In the genomic region with DNA sequence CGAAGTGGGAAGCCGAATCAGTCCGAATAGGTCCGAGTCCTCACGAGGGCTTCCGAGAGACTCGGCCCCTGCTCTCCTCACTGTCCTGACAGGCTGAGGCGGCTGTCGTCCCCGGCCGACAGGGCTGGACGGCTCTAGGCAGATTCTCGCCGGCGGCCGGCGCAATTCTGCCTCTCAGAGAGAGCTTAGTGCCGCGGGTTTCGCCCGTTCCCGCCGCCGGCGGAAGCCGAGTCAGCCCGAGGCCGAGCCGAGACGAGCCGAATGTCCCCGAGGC, we compare ENCODE assay signal across 8 cellular contexts. TPM values are rescaled to one million over a fixed set of nuclear protein-coding genes. Genes with fewer than 3 reads are reported as not detected.
DNase-seq lines count a peak whose midpoint lies in the region; ATAC-seq and TF ChIP-seq lines count a peak whose summit lies in the region.

No MANE protein-coding gene starts in this region.

- peaks cover 52% of the 10 kb centered on the region for H3K4me1 Mint-ChIP-seq in activated T-helper 1 cell treated with anti-CD3 and anti-CD28 coated beads, Interleukin-12 subunit alpha, Interleukin-12 subunit beta, Interleukin-2, Interleukin-4 antibody, amounts not matched to agents 30 ng/mL and 10 ng/mL and 1 ng/mL, durations not matched to agents 14 hours and 24 hours and 36 hours (ENCODE audit: low read depth)
- H3K4me1 Mint-ChIP-seq in stimulated activated effector memory CD8-positive, alpha-beta T cell treated with anti-CD3 and anti-CD28 coated beads, Interleukin-12 subunit alpha, Interleukin-12 subunit beta, amount 100 ng/mL, for 72 hours = peaks cover 47% of the 10 kb centered on the region

- no peak for TF ChIP-seq CTCF in HEK293 (tag by site-specific recombination; IDR thresholded peaks at IDR 0.05)

- ATAC-seq in stimulated activated effector memory CD8-positive, alpha-beta T cell treated with anti-CD3 and anti-CD28 coated beads, Interleukin-12 subunit alpha, Interleukin-12 subunit beta, amount 100 ng/mL, for 72 hours = no peak

- H3K4me3 ChIP-seq in HEK293 (ENCODE audit: low read depth, low read length) = peak overlapping the region; percentile 89
- H3K4me3 ChIP-seq in iPS-15b (ENCODE audit: low read depth, low read length) = peak overlapping the region; percentile 82

- H3K36me3 ChIP-seq in HEK293 (ENCODE audit: control insufficient read depth in 2 of 2, insufficient read depth in 1 of 2, low read length in 2 of 2) (peaks cover 0 to 30% of the 10 kb centered on the region in 2 experiments; a peak in 1 of 3 replicates), iPS-15b (ENCODE audit: control insufficient read depth, insufficient read depth, low read length) (peaks cover 6% of the 10 kb centered on the region)

- no peaks in the 10 kb centered on the region for H3K4me1 ChIP-seq in HEK293 (ENCODE audit: control insufficient read depth, insufficient read depth, low read length)
- H3K4me1 ChIP-seq in iPS-15b (ENCODE audit: control insufficient read depth, insufficient read depth, low read length) = peaks cover 14% of the 10 kb centered on the region

- H3K27me3 Mint-ChIP-seq in activated T-helper 1 cell treated with anti-CD3 and anti-CD28 coated beads, Interleukin-12 subunit alpha, Interleukin-12 subunit beta, Interleukin-2, Interleukin-4 antibody, amounts not matched to agents 30 ng/mL and 10 ng/mL and 1 ng/mL, durations not matched to agents 14 hours and 24 hours and 36 hours (ENCODE audit: insufficient read depth) = peaks cover 2% of the 10 kb centered on the region

- peak overlapping the region; percentile 88 for H3K4me3 Mint-ChIP-seq in activated T-helper 1 cell treated with anti-CD3 and anti-CD28 coated beads, Interleukin-12 subunit alpha, Interleukin-12 subunit beta, Interleukin-2, Interleukin-4 antibody, amounts not matched to agents 30 ng/mL and 10 ng/mL and 1 ng/mL, durations not matched to agents 14 hours and 24 hours and 36 hours
- peak overlapping the region; percentile 85 for H3K4me3 Mint-ChIP-seq in stimulated activated effector memory CD8-positive, alpha-beta T cell treated with anti-CD3 and anti-CD28 coated beads, Interleukin-12 subunit alpha, Interleukin-12 subunit beta, amount 100 ng/mL, for 72 hours

- CTCF ChIA-PET in HEK293 (lab: Yijun Ruan, JAX) = interaction anchor here (0.6 to 3.6 kb wide), 6 partner anchors 12 to 95 kb away, joined by 3 to 28 read pairs (median 4); no protein-coding TSS in a partner anchor

- no peaks in the 10 kb centered on the region for H3K27me3 ChIP-seq in iPS-15b (ENCODE audit: control insufficient read depth, insufficient read depth, low read length)

- intact Hi-C loops in activated T-helper 1 cell treated with anti-CD3 and anti-CD28 coated beads, Interleukin-12 subunit alpha, Interleukin-12 subunit beta, Interleukin-2, Interleukin-4 antibody, amounts not matched to agents 30 ng/mL and 10 ng/mL and 1 ng/mL, durations not matched to agents 14 hours and 24 hours and 36 hours (cut with micrococcal nuclease) = loop anchor here (1.0 to 10.0 kb wide), 5 partner anchors 52 to 690 kb away; partner anchors contain the start of genes BRSK2, PHRF1, SLC25A22 and TALDO1

- H3K27ac ChIP-seq in HEK293 (ENCODE audit: extremely low read depth, low read depth, low read length) = peak overlapping the region; percentile 97

- H3K9me3 ChIP-seq in HEK293 (ENCODE audit: control insufficient read depth, insufficient read depth, low read depth, low read length) (no peaks in the 10 kb centered on the region), iPS-15b (ENCODE audit: control insufficient read depth, insufficient read depth, low read length) (no peaks in the 10 kb centered on the region)

- H3K36me3 Mint-ChIP-seq in activated T-helper 1 cell treated with anti-CD3 and anti-CD28 coated beads, Interleukin-12 subunit alpha, Interleukin-12 subunit beta, Interleukin-2, Interleukin-4 antibody, amounts not matched to agents 30 ng/mL and 10 ng/mL and 1 ng/mL, durations not matched to agents 14 hours and 24 hours and 36 hours (ENCODE audit: low read depth) = peaks cover 19% of the 10 kb centered on the region
- H3K36me3 Mint-ChIP-seq in stimulated activated effector memory CD8-positive, alpha-beta T cell treated with anti-CD3 and anti-CD28 coated beads, Interleukin-12 subunit alpha, Interleukin-12 subunit beta, amount 100 ng/mL, for 72 hours = peaks cover 22% of the 10 kb centered on the region

- POLR2A ChIA-PET in HEK293 (lab: Yijun Ruan, JAX) = interaction anchor here (0.5 to 3.9 kb wide), 13 partner anchors 9 to 166 kb away, joined by 3 to 19 read pairs (median 5); partner anchors contain the start of gene CEND1

- H3K9ac ChIP-seq in iPS-15b (ENCODE audit: low read depth, low read length) = peak overlapping the region; percentile 100

- no peak for DNase-seq in activated T-helper 1 cell treated with anti-CD3 and anti-CD28 coated beads, Interleukin-12 subunit alpha, Interleukin-12 subunit beta, Interleukin-2, Interleukin-4 antibody, amounts not matched to agents 30 ng/mL and 10 ng/mL and 1 ng/mL, durations not matched to agents 14 hours and 24 hours and 36 hours (ENCODE audit: low spot score)
- DNase-seq in stimulated activated effector memory CD8-positive, alpha-beta T cell treated with anti-CD3 and anti-CD28 coated beads, Interleukin-12 subunit alpha, Interleukin-12 subunit beta, amount 100 ng/mL, for 72 hours (ENCODE audit: low spot score in 2 of 2) = peak; percentile 99 to 100
- DNase-seq in AG20443 (ENCODE audit: low spot score) (no peak), NCI-H2227 treated with DMSO at 0.1 percent for 48 hours (lab: John Stamatoyannopoulos, UW) (no peak), mesenteric fat pad (ENCODE audit: low spot score) (no peak), COR-L47 (lab: John Stamatoyannopoulos, UW) (no peak)

- H3K27ac Mint-ChIP-seq in activated T-helper 1 cell treated with anti-CD3 and anti-CD28 coated beads, Interleukin-12 subunit alpha, Interleukin-12 subunit beta, Interleukin-2, Interleukin-4 antibody, amounts not matched to agents 30 ng/mL and 10 ng/mL and 1 ng/mL, durations not matched to agents 14 hours and 24 hours and 36 hours = peak overlapping the region; percentile 93
- H3K27ac Mint-ChIP-seq in stimulated activated effector memory CD8-positive, alpha-beta T cell treated with anti-CD3 and anti-CD28 coated beads, Interleukin-12 subunit alpha, Interleukin-12 subunit beta, amount 100 ng/mL, for 72 hours = peak overlapping the region; percentile 99

- no peaks in the 10 kb centered on the region for H3K9me3 Mint-ChIP-seq in activated T-helper 1 cell treated with anti-CD3 and anti-CD28 coated beads, Interleukin-12 subunit alpha, Interleukin-12 subunit beta, Interleukin-2, Interleukin-4 antibody, amounts not matched to agents 30 ng/mL and 10 ng/mL and 1 ng/mL, durations not matched to agents 14 hours and 24 hours and 36 hours
- H3K9me3 Mint-ChIP-seq in stimulated activated effector memory CD8-positive, alpha-beta T cell treated with anti-CD3 and anti-CD28 coated beads, Interleukin-12 subunit alpha, Interleukin-12 subunit beta, amount 100 ng/mL, for 72 hours = no peaks in the 10 kb centered on the region

TF ChIP-seq in HEK293, 187 proteins besides CTCF, POLR2A, EP300 and RAD21 (continues in another document):
- no peak for TF ChIP-seq ZNF416 (tag by site-specific recombination; IDR thresholded peaks at IDR 0.05)
- TF ChIP-seq, protein P1, sequence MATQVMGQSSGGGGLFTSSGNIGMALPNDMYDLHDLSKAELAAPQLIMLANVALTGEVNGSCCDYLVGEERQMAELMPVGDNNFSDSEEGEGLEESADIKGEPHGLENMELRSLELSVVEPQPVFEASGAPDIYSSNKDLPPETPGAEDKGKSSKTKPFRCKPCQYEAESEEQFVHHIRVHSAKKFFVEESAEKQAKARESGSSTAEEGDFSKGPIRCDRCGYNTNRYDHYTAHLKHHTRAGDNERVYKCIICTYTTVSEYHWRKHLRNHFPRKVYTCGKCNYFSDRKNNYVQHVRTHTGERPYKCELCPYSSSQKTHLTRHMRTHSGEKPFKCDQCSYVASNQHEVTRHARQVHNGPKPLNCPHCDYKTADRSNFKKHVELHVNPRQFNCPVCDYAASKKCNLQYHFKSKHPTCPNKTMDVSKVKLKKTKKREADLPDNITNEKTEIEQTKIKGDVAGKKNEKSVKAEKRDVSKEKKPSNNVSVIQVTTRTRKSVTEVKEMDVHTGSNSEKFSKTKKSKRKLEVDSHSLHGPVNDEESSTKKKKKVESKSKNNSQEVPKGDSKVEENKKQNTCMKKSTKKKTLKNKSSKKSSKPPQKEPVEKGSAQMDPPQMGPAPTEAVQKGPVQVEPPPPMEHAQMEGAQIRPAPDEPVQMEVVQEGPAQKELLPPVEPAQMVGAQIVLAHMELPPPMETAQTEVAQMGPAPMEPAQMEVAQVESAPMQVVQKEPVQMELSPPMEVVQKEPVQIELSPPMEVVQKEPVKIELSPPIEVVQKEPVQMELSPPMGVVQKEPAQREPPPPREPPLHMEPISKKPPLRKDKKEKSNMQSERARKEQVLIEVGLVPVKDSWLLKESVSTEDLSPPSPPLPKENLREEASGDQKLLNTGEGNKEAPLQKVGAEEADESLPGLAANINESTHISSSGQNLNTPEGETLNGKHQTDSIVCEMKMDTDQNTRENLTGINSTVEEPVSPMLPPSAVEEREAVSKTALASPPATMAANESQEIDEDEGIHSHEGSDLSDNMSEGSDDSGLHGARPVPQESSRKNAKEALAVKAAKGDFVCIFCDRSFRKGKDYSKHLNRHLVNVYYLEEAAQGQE (tag by site-specific recombination; IDR thresholded peaks at IDR 0.05) = no peak
- TF ChIP-seq ZNF114 (tag by site-specific recombination; IDR thresholded peaks at IDR 0.05) = no peak
- no peak for TF ChIP-seq ZNF747 (tag by site-specific recombination; IDR thresholded peaks at IDR 0.05)

RNA-seq across cellular contexts. Expression of gene DEAF1, which starts 0.2 kb away (rescaled TPM):
- 72.2 and 72.7 TPM in 2 replicates for total RNA-seq in activated T-helper 1 cell treated with anti-CD3 and anti-CD28 coated beads, Interleukin-12 subunit alpha, Interleukin-12 subunit beta, Interleukin-2, Interleukin-4 antibody, amounts not matched to agents 30 ng/mL and 10 ng/mL and 1 ng/mL, durations not matched to agents 14 hours and 24 hours and 36 hours
- 25.9 TPM for total RNA-seq in mesenteric fat pad

RNA-seq across cellular contexts. Expression of gene TMEM80, which starts 0.3 kb away (rescaled TPM):
- total RNA-seq in activated T-helper 1 cell treated with anti-CD3 and anti-CD28 coated beads, Interleukin-12 subunit alpha, Interleukin-12 subunit beta, Interleukin-2, Interleukin-4 antibody, amounts not matched to agents 30 ng/mL and 10 ng/mL and 1 ng/mL, durations not matched to agents 14 hours and 24 hours and 36 hours = 14.2 and 14.7 TPM in 2 replicates
- total RNA-seq in mesenteric fat pad = 14.6 TPM

RNA-seq across cellular contexts. Expression of gene EPS8L2, which starts 10.8 kb away (rescaled TPM):
- total RNA-seq in activated T-helper 1 cell treated with anti-CD3 and anti-CD28 coated beads, Interleukin-12 subunit alpha, Interleukin-12 subunit beta, Interleukin-2, Interleukin-4 antibody, amounts not matched to agents 30 ng/mL and 10 ng/mL and 1 ng/mL, durations not matched to agents 14 hours and 24 hours and 36 hours = 16.8 and 20.2 TPM in 2 replicates
- total RNA-seq in mesenteric fat pad = 12.1 TPM

RNA-seq across cellular contexts. Expression of gene TALDO1, which starts 52.0 kb away (rescaled TPM):
- total RNA-seq in activated T-helper 1 cell treated with anti-CD3 and anti-CD28 coated beads, Interleukin-12 subunit alpha, Interleukin-12 subunit beta, Interleukin-2, Interleukin-4 antibody, amounts not matched to agents 30 ng/mL and 10 ng/mL and 1 ng/mL, durations not matched to agents 14 hours and 24 hours and 36 hours = 269 and 283 TPM in 2 replicates
- total RNA-seq in mesenteric fat pad = 277 TPM

RNA-seq across cellular contexts. Expression of gene DRD4, which starts 58.2 kb away (rescaled TPM):
- total RNA-seq in activated T-helper 1 cell treated with anti-CD3 and anti-CD28 coated beads, Interleukin-12 subunit alpha, Interleukin-12 subunit beta, Interleukin-2, Interleukin-4 antibody, amounts not matched to agents 30 ng/mL and 10 ng/mL and 1 ng/mL, durations not matched to agents 14 hours and 24 hours and 36 hours = 0.34 and 0.47 TPM in 2 replicates
- 0.71 TPM for total RNA-seq in mesenteric fat pad

Comparison
In these comparisons a context has a peak if more than half of its experiments do, and no peak if none do; other contexts are left out.
1. DNase-seq: peak in stimulated activated effector memory CD8-positive, alpha-beta T cell treated with anti-CD3 and anti-CD28 coated beads, Interleukin-12 subunit alpha, Interleukin-12 subunit beta, amount 100 ng/mL, for 72 hours (2 of 2); none in activated T-helper 1 cell treated with anti-CD3 and anti-CD28 coated beads, Interleukin-12 subunit alpha, Interleukin-12 subunit beta, Interleukin-2, Interleukin-4 antibody, amounts not matched to agents 30 ng/mL and 10 ng/mL and 1 ng/mL, durations not matched to agents 14 hours and 24 hours and 36 hours (single experiment), AG20443 (single experiment), NCI-H2227 treated with DMSO at 0.1 percent for 48 hours (single experiment), mesenteric fat pad (single experiment) and COR-L47 (single experiment).